Comparison of ENCODE assay signal across 24 cellular contexts in genomic region chr9:131303702-131304101, GRCh38. TPM values are rescaled to one million over a fixed set of nuclear protein-coding genes. Genes with fewer than 3 reads are reported as not detected.
"Had no signal": no experiment of that assay in that cellular context is flagged by ENCODE, and none has a peak within 500 bp of the region (broad histone marks: within the 10 kb centered on the region; RNA-seq: fewer than 3 reads in every experiment).

No MANE protein-coding gene starts in this region.

- H3K36me3 Mint-ChIP-seq: activated CD4-positive, alpha-beta memory T cell treated with anti-CD3 and anti-CD28 coated beads for 36 hours; activated naive CD8-positive, alpha-beta T cell treated with anti-CD3 and anti-CD28 coated beads for 36 hours; naive thymus-derived CD4-positive, alpha-beta T cell had no signal

- DNase-seq: activated CD4-positive, alpha-beta memory T cell treated with anti-CD3 and anti-CD28 coated beads for 36 hours; activated CD4-positive, alpha-beta T cell treated with anti-CD3 and anti-CD28 coated beads for 4 hours; activated CD4-positive, CD25-positive, alpha-beta regulatory T cell; activated naive CD4-positive, alpha-beta T cell treated with Interleukin-2 at 50 U/mL for 16 hours; activated naive CD8-positive, alpha-beta T cell treated with anti-CD3 and anti-CD28 coated beads for 36 hours; activated T-cell treated with anti-CD3 and anti-CD28 coated beads, Interleukin-2, amount 50 U/mL, for 48 hours; cerebellar nuclear complex; cortex of kidney; endodermal cell; esophagus squamous epithelium; head of caudate nucleus; naive thymus-derived CD4-positive, alpha-beta T cell; stimulated activated CD4-positive, alpha-beta T cell treated with anti-CD3 and anti-CD28 coated beads, Interleukin-1b, Interleukin-23, amount 100 ng/mL, for 48 hours; stimulated activated naive CD8-positive, alpha-beta T cell treated with anti-CD3 and anti-CD28 coated beads, Interleukin-15, amount 100 ng/mL, for 72 hours had no signal

- H3K36me3 ChIP-seq: breast epithelium, esophagus squamous epithelium had no signal

- H3K27me3 ChIP-seq: breast epithelium, esophagus squamous epithelium, gastroesophageal sphincter, tibial nerve had no signal

- ATAC-seq: gastroesophageal sphincter; left lobe of liver; naive thymus-derived CD4-positive, alpha-beta T cell; stimulated activated naive CD8-positive, alpha-beta T cell treated with anti-CD3 and anti-CD28 coated beads, Interleukin-15, amount 100 ng/mL, for 72 hours had no signal

- H3K4me3 Mint-ChIP-seq: activated CD4-positive, alpha-beta memory T cell treated with anti-CD3 and anti-CD28 coated beads for 36 hours; activated naive CD8-positive, alpha-beta T cell treated with anti-CD3 and anti-CD28 coated beads for 36 hours; endodermal cell; naive thymus-derived CD4-positive, alpha-beta T cell; neural crest cell; stimulated activated naive CD8-positive, alpha-beta T cell treated with anti-CD3 and anti-CD28 coated beads, Interleukin-15, amount 100 ng/mL, for 72 hours had no signal

- H3K27me3 Mint-ChIP-seq: activated CD4-positive, alpha-beta memory T cell treated with anti-CD3 and anti-CD28 coated beads for 36 hours; activated naive CD8-positive, alpha-beta T cell treated with anti-CD3 and anti-CD28 coated beads for 36 hours; naive thymus-derived CD4-positive, alpha-beta T cell; stimulated activated naive CD8-positive, alpha-beta T cell treated with anti-CD3 and anti-CD28 coated beads, Interleukin-15, amount 100 ng/mL, for 72 hours had no signal

- FAIRE-seq: astrocyte, keratinocyte, urothelium cell line had no signal

- H3K4me1 ChIP-seq: breast epithelium, esophagus squamous epithelium, gastroesophageal sphincter, tibial nerve had no signal

- H3K4me3 ChIP-seq: breast epithelium, esophagus squamous epithelium, gastroesophageal sphincter, skin epidermis, tibial nerve had no signal

- H3K27ac Mint-ChIP-seq: activated CD4-positive, alpha-beta memory T cell treated with anti-CD3 and anti-CD28 coated beads for 36 hours; activated naive CD8-positive, alpha-beta T cell treated with anti-CD3 and anti-CD28 coated beads for 36 hours; naive thymus-derived CD4-positive, alpha-beta T cell; stimulated activated naive CD8-positive, alpha-beta T cell treated with anti-CD3 and anti-CD28 coated beads, Interleukin-15, amount 100 ng/mL, for 72 hours had no signal

- H3K27ac ChIP-seq: breast epithelium, esophagus squamous epithelium, gastroesophageal sphincter, skin epidermis had no signal

- H3K9me3 ChIP-seq: breast epithelium, esophagus squamous epithelium, gastroesophageal sphincter, tibial nerve had no signal

- H3K9me3 Mint-ChIP-seq: activated CD4-positive, alpha-beta memory T cell treated with anti-CD3 and anti-CD28 coated beads for 36 hours; activated naive CD8-positive, alpha-beta T cell treated with anti-CD3 and anti-CD28 coated beads for 36 hours; endodermal cell; neural crest cell; stimulated activated naive CD8-positive, alpha-beta T cell treated with anti-CD3 and anti-CD28 coated beads, Interleukin-15, amount 100 ng/mL, for 72 hours had no signal

- H3K4me1 Mint-ChIP-seq: activated naive CD8-positive, alpha-beta T cell treated with anti-CD3 and anti-CD28 coated beads for 36 hours; endodermal cell; naive thymus-derived CD4-positive, alpha-beta T cell; neural crest cell; stimulated activated naive CD8-positive, alpha-beta T cell treated with anti-CD3 and anti-CD28 coated beads, Interleukin-15, amount 100 ng/mL, for 72 hours had no signal

RNA-seq across cellular contexts. Expression of gene PLPP7, which starts 14.2 kb away (rescaled TPM):
- total RNA-seq: activated CD4-positive, alpha-beta memory T cell treated with anti-CD3 and anti-CD28 coated beads for 36 hours; T-helper 1 cell treated with Interleukin-12 subunit alpha and Interleukin-12 subunit beta and Interleukin-4 antibody, amounts not matched to agents 30 ng/mL and 1 ng/mL, for 36 hours had no signal
- polyA plus RNA-seq: keratinocyte had no signal
